ENCODE assay signal across 24 cellular contexts in the genomic region with DNA sequence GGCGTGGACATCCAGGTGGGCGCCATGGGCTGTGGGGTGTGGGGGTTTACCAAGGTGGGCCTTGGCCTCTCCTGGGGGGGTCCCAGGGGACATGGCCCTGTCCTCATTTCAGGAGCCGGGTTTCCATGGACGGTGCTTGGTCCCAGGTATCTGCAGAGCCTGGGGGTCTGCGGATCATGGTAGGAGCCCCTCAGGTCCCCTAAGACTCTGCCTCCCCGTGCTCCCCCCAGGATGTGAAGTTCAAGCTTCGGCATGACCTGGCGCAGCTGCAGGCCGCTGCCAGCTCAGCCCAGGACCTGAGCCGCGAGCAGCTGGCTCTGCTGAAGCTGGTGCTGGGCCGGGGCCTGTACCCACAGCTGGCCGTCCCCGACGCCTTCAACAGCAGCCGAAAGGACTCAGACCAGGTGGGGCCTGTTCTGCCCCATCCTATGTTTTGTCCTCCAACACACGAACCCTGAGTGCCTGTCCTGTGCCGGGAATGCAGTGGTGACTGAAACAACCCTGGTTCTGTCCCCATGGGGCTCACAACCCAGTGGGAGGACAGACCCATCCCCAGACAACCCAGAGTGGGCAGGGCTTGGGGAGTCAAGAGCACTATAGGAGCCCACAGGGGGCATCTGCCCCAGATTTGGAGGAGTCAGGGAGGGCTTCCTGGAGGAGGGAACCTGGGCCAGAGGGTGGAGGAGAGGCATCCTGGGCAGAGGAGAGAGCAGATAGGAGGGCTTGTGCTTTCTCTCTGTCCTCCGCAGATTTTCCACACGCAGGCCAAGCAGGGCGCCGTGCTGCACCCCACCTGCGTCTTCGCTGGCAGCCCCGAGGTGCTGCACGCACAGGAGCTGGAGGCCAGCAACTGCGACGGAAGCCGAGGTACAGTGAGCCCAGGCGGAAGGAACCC. TPM values are rescaled to one million over a fixed set of nuclear protein-coding genes. Genes with fewer than 3 reads are reported as not detected.
"Had no signal": no experiment of that assay in that cellular context is flagged by ENCODE, and none has a peak within 500 bp of the region (broad histone marks: within the 10 kb centered on the region; RNA-seq: fewer than 3 reads in every experiment).

No MANE protein-coding gene starts in this region.

- H3K4me3 Mint-ChIP-seq: activated CD8-positive, alpha-beta T cell treated with anti-CD3 and anti-CD28 coated beads, Interleukin-2, amount 10 ng/mL, durations not matched to agents 7 days and 5 days; activated naive CD8-positive, alpha-beta T cell treated with anti-CD3 and anti-CD28 coated beads for 36 hours; central memory CD8-positive, alpha-beta T cell; memory B cell; natural killer cell treated with Interleukin-12 subunit alpha and Interleukin-12 subunit beta and Interleukin-15 and Interleukin-18, amount 100 ng/mL, for 72 hours had no signal

- H3K36me3 Mint-ChIP-seq: natural killer cell treated with Interleukin-12 subunit alpha and Interleukin-12 subunit beta and Interleukin-15 and Interleukin-18, amount 100 ng/mL, for 72 hours had no signal

- H3K27ac ChIP-seq: esophagus muscularis mucosa, upper lobe of right lung, WERI-Rb-1 had no signal

- FAIRE-seq: colon, endothelial cell of umbilical vein, frontal cortex, TTC549 had no signal

- H3K4me1 ChIP-seq: breast epithelium, esophagus muscularis mucosa, upper lobe of right lung had no signal

- H3K27me3 ChIP-seq: breast epithelium, esophagus muscularis mucosa, spleen, upper lobe of right lung had no signal

- H3K4me1 Mint-ChIP-seq: memory B cell had no signal

- H3K4me3 ChIP-seq: breast epithelium, esophagus muscularis mucosa, spleen, upper lobe of right lung had no signal

- H3K27me3 Mint-ChIP-seq: activated naive CD8-positive, alpha-beta T cell treated with anti-CD3 and anti-CD28 coated beads for 36 hours; central memory CD8-positive, alpha-beta T cell; memory B cell; natural killer cell treated with Interleukin-12 subunit alpha and Interleukin-12 subunit beta and Interleukin-15 and Interleukin-18, amount 100 ng/mL, for 72 hours had no signal

- H3K9me3 Mint-ChIP-seq: activated naive CD8-positive, alpha-beta T cell treated with anti-CD3 and anti-CD28 coated beads for 36 hours; central memory CD8-positive, alpha-beta T cell; memory B cell; natural killer cell treated with Interleukin-12 subunit alpha and Interleukin-12 subunit beta and Interleukin-15 and Interleukin-18, amount 100 ng/mL, for 72 hours had no signal

- ATAC-seq: activated CD8-positive, alpha-beta T cell treated with anti-CD3 and anti-CD28 coated beads, Interleukin-2, amount 10 ng/mL, durations not matched to agents 7 days and 5 days; natural killer cell treated with Interleukin-12 subunit alpha and Interleukin-12 subunit beta and Interleukin-15 and Interleukin-18, amount 100 ng/mL, for 72 hours; upper lobe of right lung had no signal

- DNase-seq: activated CD4-positive, alpha-beta T cell treated with anti-CD3 and anti-CD28 coated beads, Interleukin-2, amount 50 U/mL, for 1 hour; activated CD4-positive, CD25-positive, alpha-beta regulatory T cell treated with anti-CD3 and anti-CD28 coated beads, Interleukin-2, amount 50 U/mL, for 72 hours; activated CD8-positive, alpha-beta T cell treated with anti-CD3 and anti-CD28 coated beads, Interleukin-2, amount 10 ng/mL, durations not matched to agents 7 days and 5 days; activated naive CD8-positive, alpha-beta T cell treated with anti-CD3 and anti-CD28 coated beads for 36 hours; amniotic stem cell; effector memory CD4-positive, alpha-beta T cell; hypothalamus; nucleus accumbens; retina; stimulated activated CD4-positive, alpha-beta T cell treated with anti-CD3 and anti-CD28 coated beads, Interleukin-4, amount 100 ng/mL, for 1 hour; stimulated activated naive CD8-positive, alpha-beta T cell treated with anti-CD3 and anti-CD28 coated beads, Interleukin-15, Interleukin-2, amounts not matched to agents 100 U/mL and 50 U/mL, for 24 hours; T-helper 1 cell; upper lobe of right lung; WERI-Rb-1 had no signal

- H3K27ac Mint-ChIP-seq: activated CD8-positive, alpha-beta T cell treated with anti-CD3 and anti-CD28 coated beads, Interleukin-2, amount 10 ng/mL, durations not matched to agents 7 days and 5 days; activated naive CD8-positive, alpha-beta T cell treated with anti-CD3 and anti-CD28 coated beads for 36 hours; memory B cell; natural killer cell treated with Interleukin-12 subunit alpha and Interleukin-12 subunit beta and Interleukin-15 and Interleukin-18, amount 100 ng/mL, for 72 hours had no signal

- H3K9me3 ChIP-seq: breast epithelium, esophagus muscularis mucosa, spleen, upper lobe of right lung had no signal

RNA-seq across cellular contexts. Expression of a gene that starts 43.4 kb away (rescaled TPM):
- total RNA-seq: activated CD8-positive, alpha-beta T cell treated with anti-CD3 and anti-CD28 coated beads, Interleukin-2, amount 10 ng/mL, durations not matched to agents 7 days and 5 days; activated naive CD8-positive, alpha-beta T cell treated with anti-CD3 and anti-CD28 coated beads for 36 hours; natural killer cell treated with Interleukin-12 subunit alpha and Interleukin-12 subunit beta and Interleukin-15 and Interleukin-18, amount 100 ng/mL, for 72 hours had no signal
- polyA plus RNA-seq: endothelial cell of umbilical vein had no signal

RNA-seq across cellular contexts. Expression of a gene that starts 44.0 kb away (rescaled TPM):
- total RNA-seq: activated naive CD8-positive, alpha-beta T cell treated with anti-CD3 and anti-CD28 coated beads for 36 hours; endothelial cell of umbilical vein had no signal
- polyA plus RNA-seq: endothelial cell of umbilical vein had no signal
